20 cellular contexts compared by ENCODE assay signal in genomic region chr9:30670805-30671562, GRCh38.
"Had no signal": no experiment of that assay in that cellular context is flagged by ENCODE, and none has a peak within 500 bp of the region (broad histone marks: within the 10 kb centered on the region; RNA-seq: fewer than 3 reads in every experiment).

No MANE protein-coding gene starts in this region.

- H3K4me3 ChIP-seq: coronary artery, heart right ventricle, left lung, lung, psoas muscle, right lobe of liver, spleen, testis, tibial nerve had no signal

- H3K4me3 Mint-ChIP-seq: endodermal cell; naive B cell; nephron; stimulated activated naive CD8-positive, alpha-beta T cell treated with anti-CD3 and anti-CD28 coated beads, Interleukin-15, Interleukin-2, amounts not matched to agents 100 ng/mL and 50 ng/mL, for 24 hours had no signal

- H3K9me3 ChIP-seq: heart right ventricle, left lung, psoas muscle, right lobe of liver, spleen, testis, tibial nerve had no signal

- H3K36me3 ChIP-seq: heart right ventricle, left lung, right lobe of liver, spleen, tibial nerve had no signal

- H3K27ac ChIP-seq: coronary artery, heart right ventricle, left lung, parathyroid adenoma, psoas muscle, right lobe of liver, spleen, testis, tibial nerve had no signal

- H3K27me3 Mint-ChIP-seq: naive B cell; stimulated activated naive CD8-positive, alpha-beta T cell treated with anti-CD3 and anti-CD28 coated beads, Interleukin-15, Interleukin-2, amounts not matched to agents 100 ng/mL and 50 ng/mL, for 24 hours had no signal

- H3K27ac Mint-ChIP-seq: endodermal cell; naive B cell; nephron; stimulated activated naive CD8-positive, alpha-beta T cell treated with anti-CD3 and anti-CD28 coated beads, Interleukin-15, Interleukin-2, amounts not matched to agents 100 ng/mL and 50 ng/mL, for 24 hours had no signal

- H3K36me3 Mint-ChIP-seq: naive B cell had no signal

- DNase-seq: caudate nucleus; effector CD4-positive, alpha-beta T cell; endodermal cell; heart right ventricle; mesendoderm; naive B cell; retina; right lobe of liver; spleen; stimulated activated CD4-positive, alpha-beta T cell treated with anti-CD3 and anti-CD28 coated beads, Interleukin-2, amount 100 ng/mL, for 24 hours; stimulated activated CD4-positive, alpha-beta T cell treated with anti-CD3 and anti-CD28 coated beads, Interleukin-4, amount 100 ng/mL, for 4 hours; testis had no signal

- H3K4me1 ChIP-seq: heart right ventricle, left lung, parathyroid adenoma, psoas muscle, right lobe of liver, spleen, testis, tibial nerve had no signal

- ATAC-seq: left lung, psoas muscle, right lobe of liver had no signal

- H3K27me3 ChIP-seq: heart right ventricle, left lung, right lobe of liver, spleen, testis, tibial nerve had no signal

- H3K9me3 Mint-ChIP-seq: endodermal cell; naive B cell; nephron; stimulated activated naive CD8-positive, alpha-beta T cell treated with anti-CD3 and anti-CD28 coated beads, Interleukin-15, Interleukin-2, amounts not matched to agents 100 ng/mL and 50 ng/mL, for 24 hours had no signal

- H3K4me1 Mint-ChIP-seq: endodermal cell, naive B cell, nephron had no signal
